Comparison of ENCODE assay signal across 9 cellular contexts in the genomic region with DNA sequence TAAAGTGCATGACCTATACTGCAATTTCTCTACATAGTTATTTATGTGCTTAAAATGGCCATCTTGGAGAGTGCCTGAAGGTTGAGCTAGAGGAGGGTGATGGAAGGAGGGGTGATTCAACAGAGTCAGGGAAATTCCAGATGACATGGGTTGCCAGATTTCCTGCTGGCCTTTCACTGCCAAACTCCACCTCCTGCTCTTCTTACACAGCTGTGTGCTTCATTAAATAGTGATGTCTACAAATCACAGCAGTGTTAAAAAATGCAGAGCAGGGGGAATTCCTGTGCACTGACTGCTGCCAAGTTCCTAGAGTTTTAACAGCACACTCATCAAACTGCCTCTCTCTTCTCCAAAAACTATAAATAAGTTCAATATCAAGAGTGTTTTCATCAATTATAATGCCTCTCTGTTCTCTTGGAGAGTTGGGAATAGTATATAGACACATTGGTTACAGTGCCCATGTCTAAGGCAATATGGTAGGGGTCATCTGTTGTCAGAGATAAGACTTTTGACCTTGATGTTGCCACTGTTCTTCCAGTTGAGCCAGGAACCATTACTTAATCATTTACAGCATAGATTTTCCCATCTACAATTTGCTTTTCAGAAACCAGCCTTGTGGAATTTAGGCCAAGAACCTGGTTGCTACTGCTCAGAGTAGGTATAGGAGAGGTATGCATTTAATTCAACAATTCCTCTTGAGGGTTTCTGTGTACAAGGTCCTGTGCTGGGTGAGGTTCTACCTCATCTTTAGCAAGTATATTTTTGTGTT.
DNase-seq lines count a peak whose midpoint lies in the region; ATAC-seq and TF ChIP-seq lines count a peak whose summit lies in the region.
"Had no signal": no experiment of that assay in that cellular context is flagged by ENCODE, and none has a peak within 500 bp of the region (broad histone marks: within the 10 kb centered on the region; RNA-seq: fewer than 3 reads in every experiment).

No MANE protein-coding gene starts in this region.

- CTCF ChIA-PET in CD4-positive, alpha-beta memory T cell (lab: Charles Lee; ENCODE audit: partially characterized antibody) = no interaction called here

- peak overlapping the region; percentile 7 for H3K4me2 ChIP-seq in skeletal muscle satellite cell (ENCODE audit: low read length)

- H3K27ac Mint-ChIP-seq in CD4-positive, alpha-beta memory T cell = no peak overlapping the region

- peaks cover 11% of the 10 kb centered on the region for H3K4me1 Mint-ChIP-seq in activated T-cell treated with anti-CD3 and anti-CD28 coated beads, Interleukin-2, amount 50 U/mL, for 4 hours (ENCODE audit: low read depth)
- H3K4me1 Mint-ChIP-seq in CD4-positive, alpha-beta memory T cell = peaks cover 12 to 19% (median 17%) of the 10 kb centered on the region in 4 donors

- intact Hi-C loops in CD4-positive, alpha-beta memory T cell (cut with micrococcal nuclease) = no loop called here

- no peak overlapping the region for H3K4me3 Mint-ChIP-seq in activated T-cell treated with anti-CD3 and anti-CD28 coated beads, Interleukin-2, amount 50 U/mL, for 4 hours
- no peak overlapping the region for H3K4me3 Mint-ChIP-seq in CD4-positive, alpha-beta memory T cell

- H3K9me3 ChIP-seq in skeletal muscle satellite cell (replicated peaks; ENCODE audit: low read length) = no peaks in the 10 kb centered on the region
- H3K9me3 ChIP-seq in CD4-positive, alpha-beta memory T cell (ENCODE audit: control insufficient read depth in 1 of 2, low read length in 2 of 2) = no peaks in the 10 kb centered on the region

- no peak for DNase-seq in activated T-cell treated with anti-CD3 and anti-CD28 coated beads, Interleukin-2, amount 50 U/mL, for 4 hours
- DNase-seq in activated T-cell treated with anti-CD3 and anti-CD28 coated beads, Interleukin-2, amount 50 U/mL, for 48 hours = no peak
- DNase-seq in NCI-H2171 (lab: John Stamatoyannopoulos, UW) (peak; percentile 15), fibroblast of mammary gland (ENCODE audit: low read depth) (peak; percentile 98)
- no peak for DNase-seq in CD4-positive, alpha-beta memory T cell
- DNase-seq: DND-41 had no signal

- ATAC-seq in activated T-cell treated with anti-CD3 and anti-CD28 coated beads, Interleukin-2, amount 50 U/mL, for 4 hours = peak; percentile 60 to 76
- ATAC-seq in GM18505 (IDR thresholded peaks at IDR 0.05; ENCODE audit: unreplicated experiment) (no peak), HG03025 (IDR thresholded peaks at IDR 0.05; ENCODE audit: low FRiP score, unreplicated experiment) (no peak)

- H3K36me3 ChIP-seq in skeletal muscle satellite cell (ENCODE audit: insufficient read depth, low read length) = no peaks in the 10 kb centered on the region
- no peaks in the 10 kb centered on the region for H3K36me3 ChIP-seq in CD4-positive, alpha-beta memory T cell (ENCODE audit: insufficient read depth, low read length)

- POLR2A ChIA-PET in CD4-positive, alpha-beta memory T cell (lab: Charles Lee; ENCODE audit: partially characterized antibody) = no interaction called here

- H3K36me3 Mint-ChIP-seq in activated T-cell treated with anti-CD3 and anti-CD28 coated beads, Interleukin-2, amount 50 U/mL, for 4 hours (ENCODE audit: insufficient read depth) = no peaks in the 10 kb centered on the region
- no peaks in the 10 kb centered on the region for H3K36me3 Mint-ChIP-seq in CD4-positive, alpha-beta memory T cell

- no peaks in the 10 kb centered on the region for H3K27me3 ChIP-seq in skeletal muscle satellite cell (ENCODE audit: control insufficient read depth, insufficient read depth, low read length)
- H3K27me3 ChIP-seq in CD4-positive, alpha-beta memory T cell (ENCODE audit: insufficient read depth, low read length) = no peaks in the 10 kb centered on the region

- H3K9me3 Mint-ChIP-seq in activated T-cell treated with anti-CD3 and anti-CD28 coated beads, Interleukin-2, amount 50 U/mL, for 4 hours = peaks cover 7% of the 10 kb centered on the region
- peaks cover 0 to 4% (median 0%) of the 10 kb centered on the region in 8 donors for H3K9me3 Mint-ChIP-seq in CD4-positive, alpha-beta memory T cell

- H3K27ac ChIP-seq in CD4-positive, alpha-beta memory T cell (ENCODE audit: low read depth, low read length) = no peak overlapping the region

- no peaks in the 10 kb centered on the region for H3K27me3 Mint-ChIP-seq in activated T-cell treated with anti-CD3 and anti-CD28 coated beads, Interleukin-2, amount 50 U/mL, for 4 hours (ENCODE audit: low read depth)
- no peaks in the 10 kb centered on the region for H3K27me3 Mint-ChIP-seq in CD4-positive, alpha-beta memory T cell

- peaks cover 26% of the 10 kb centered on the region for H3K4me1 ChIP-seq in skeletal muscle satellite cell (ENCODE audit: control insufficient read depth, insufficient read depth, low read length)
- H3K4me1 ChIP-seq in CD4-positive, alpha-beta memory T cell (ENCODE audit: insufficient read depth, low read length) = peaks cover 14% of the 10 kb centered on the region

- H3K4me3 ChIP-seq in fibroblast of mammary gland (ENCODE audit: control insufficient read depth, low read depth, low read length) = no peak overlapping the region
- H3K4me3 ChIP-seq in skeletal muscle satellite cell (ENCODE audit: low read length) = no peak overlapping the region
- no peak overlapping the region for H3K4me3 ChIP-seq in CD4-positive, alpha-beta memory T cell (ENCODE audit: low read length in 2 of 2)

- no peak for TF ChIP-seq CTCF in fibroblast of mammary gland (conservative IDR thresholded peaks at IDR 0.05; ENCODE audit: control insufficient read depth, insufficient read depth, low read depth, low read length)

- H3K9ac ChIP-seq in skeletal muscle satellite cell (ENCODE audit: low read depth, low read length) = no peak overlapping the region

- TF ChIP-seq POLR2A in GM18505 (IDR thresholded peaks at IDR 0.05; ENCODE audit: borderline replicate concordance, extremely low read depth, insufficient read depth, insufficient read length) = no peak

Comparison
In these comparisons a context has a peak if more than half of its experiments do, and no peak if none do; other contexts are left out.
1. ATAC-seq: peak in activated T-cell treated with anti-CD3 and anti-CD28 coated beads, Interleukin-2, amount 50 U/mL, for 4 hours (2 of 2); none in GM18505 (single experiment) and HG03025 (single experiment).
2. DNase-seq: peak in NCI-H2171 (single experiment) and fibroblast of mammary gland (single experiment); none in activated T-cell treated with anti-CD3 and anti-CD28 coated beads, Interleukin-2, amount 50 U/mL, for 4 hours (single experiment), activated T-cell treated with anti-CD3 and anti-CD28 coated beads, Interleukin-2, amount 50 U/mL, for 48 hours (0 of 2) and CD4-positive, alpha-beta memory T cell (0 of 5).